24 cellular contexts compared by ENCODE assay signal in genomic region chr4:38783109-38783460, GRCh38. TPM values are rescaled to one million over a fixed set of nuclear protein-coding genes. Genes with fewer than 3 reads are reported as not detected.
DNase-seq lines count a peak whose midpoint lies in the region; ATAC-seq and TF ChIP-seq lines count a peak whose summit lies in the region.
"Had no signal": no experiment of that assay in that cellular context is flagged by ENCODE, and none has a peak within 500 bp of the region (broad histone marks: within the 10 kb centered on the region; RNA-seq: fewer than 3 reads in every experiment).

No MANE protein-coding gene starts in this region.

- WGBS in thyroid gland, 2 donors, result 84 to 87% methylated on average over 8 of the region's 8 CpGs

- DNase-seq in WTC11 (ENCODE audit: low spot score) (no peak), neural crest cell (ENCODE audit: low read depth, low spot score) (no peak), NCI-H446 treated with DMSO at 0.1 percent for 48 hours (lab: John Stamatoyannopoulos, UW) (no peak), thyroid gland (no peak)
- DNase-seq: activated CD8-positive, alpha-beta memory T cell treated with anti-CD3 and anti-CD28 coated beads, Interleukin-2, amount 50 U/mL, for 48 hours; DMS153; effector memory CD4-positive, alpha-beta T cell; left ventricle myocardium superior; occipital lobe; stimulated activated naive CD8-positive, alpha-beta T cell treated with anti-CD3 and anti-CD28 coated beads, Interleukin-15, amount 100 ng/mL, for 72 hours; T1000; tibial artery had no signal

- H3K4me1 Mint-ChIP-seq in WTC11, result no peaks in the 10 kb centered on the region
- peaks cover 3% of the 10 kb centered on the region for H3K4me1 Mint-ChIP-seq in neural crest cell
- H3K4me1 Mint-ChIP-seq: activated T-helper 17 cell treated with anti-CD3 and anti-CD28 coated beads, Interleukin-2, amount 50 U/mL, for 72 hours; stimulated activated naive CD8-positive, alpha-beta T cell treated with anti-CD3 and anti-CD28 coated beads, Interleukin-15, amount 100 ng/mL, for 72 hours had no signal

- no peaks in the 10 kb centered on the region for H3K36me3 ChIP-seq in KMS-11 (ENCODE audit: insufficient read depth)
- no peaks in the 10 kb centered on the region for H3K36me3 ChIP-seq in thyroid gland
- H3K36me3 ChIP-seq: breast epithelium, tibial artery had no signal

- H3K36me3 Mint-ChIP-seq in WTC11 (no peaks in the 10 kb centered on the region), neural crest cell (ENCODE audit: low read depth) (no peaks in the 10 kb centered on the region)
- H3K36me3 Mint-ChIP-seq: activated naive CD4-positive, alpha-beta T cell treated with anti-CD3 and anti-CD28 coated beads, Interleukin-2, amount 50 U/mL, for 24 hours; CD4-positive, CD25-positive, alpha-beta regulatory T cell had no signal

- H3K27ac Mint-ChIP-seq in WTC11 (no peak overlapping the region), neural crest cell (ENCODE audit: unreplicated experiment) (no peak overlapping the region)
- H3K27ac Mint-ChIP-seq: activated naive CD4-positive, alpha-beta T cell treated with anti-CD3 and anti-CD28 coated beads, Interleukin-2, amount 50 U/mL, for 24 hours; activated T-helper 17 cell treated with anti-CD3 and anti-CD28 coated beads, Interleukin-2, amount 50 U/mL, for 72 hours; stimulated activated naive CD8-positive, alpha-beta T cell treated with anti-CD3 and anti-CD28 coated beads, Interleukin-15, amount 100 ng/mL, for 72 hours had no signal

- no peaks in the 10 kb centered on the region for H4K20me1 ChIP-seq in KMS-11 (ENCODE audit: insufficient read depth)

- no peaks in the 10 kb centered on the region for H3K27me3 ChIP-seq in KMS-11 (ENCODE audit: insufficient read depth, low read depth)
- H3K27me3 ChIP-seq in thyroid gland, result no peaks in the 10 kb centered on the region
- H3K27me3 ChIP-seq: breast epithelium, tibial artery had no signal

- H3K9ac ChIP-seq in KMS-11, result no peak overlapping the region

- intact Hi-C loops in thyroid gland (cut with DNase I), result no loop called here

- H3K27me3 Mint-ChIP-seq in WTC11 (ENCODE audit: low read depth), result peaks cover 2% of the 10 kb centered on the region; the same call in 1 of the 2 replicates
- H3K27me3 Mint-ChIP-seq in neural crest cell (ENCODE audit: low read depth), result no peaks in the 10 kb centered on the region
- H3K27me3 Mint-ChIP-seq: activated naive CD4-positive, alpha-beta T cell treated with anti-CD3 and anti-CD28 coated beads, Interleukin-2, amount 50 U/mL, for 24 hours; activated T-helper 17 cell treated with anti-CD3 and anti-CD28 coated beads, Interleukin-2, amount 50 U/mL, for 72 hours; stimulated activated naive CD8-positive, alpha-beta T cell treated with anti-CD3 and anti-CD28 coated beads, Interleukin-15, amount 100 ng/mL, for 72 hours had no signal

- ATAC-seq in WTC11 (peak; percentile 18; the same call in 1 of the 2 replicates), HG02852 (IDR thresholded peaks at IDR 0.05; ENCODE audit: unreplicated experiment) (no peak)

- H3K27ac ChIP-seq in C4-2B (no peak overlapping the region), KMS-11 (no peak overlapping the region), thyroid gland (no peak overlapping the region)
- H3K27ac ChIP-seq: breast epithelium, coronary artery, tibial artery had no signal

- TF ChIP-seq CTCF in C4-2B (conservative IDR thresholded peaks at IDR 0.05) (peak; percentile 41), KMS-11 (conservative IDR thresholded peaks at IDR 0.05; ENCODE audit: low read depth, low read length) (0 out of 2 replicates have a peak, but pooled peaks have one; percentile 2), WTC11 (IDR thresholded peaks at IDR 0.05) (peak; percentile 12; the same call in 1 of the 2 replicates), neural crest cell (conservative IDR thresholded peaks at IDR 0.05) (peak; percentile 18), thyroid gland (IDR thresholded peaks at IDR 0.05) (peak in 1 of 6 experiments; percentile 5)

- no peak overlapping the region for H3K4me3 Mint-ChIP-seq in WTC11
- H3K4me3 Mint-ChIP-seq in neural crest cell, result no peak overlapping the region
- H3K4me3 Mint-ChIP-seq: activated T-helper 17 cell treated with anti-CD3 and anti-CD28 coated beads, Interleukin-2, amount 50 U/mL, for 72 hours; stimulated activated naive CD8-positive, alpha-beta T cell treated with anti-CD3 and anti-CD28 coated beads, Interleukin-15, amount 100 ng/mL, for 72 hours had no signal

- no peaks in the 10 kb centered on the region for H3K79me2 ChIP-seq in KMS-11 (ENCODE audit: insufficient read depth, low read depth)

- H3K9me3 Mint-ChIP-seq in WTC11, result no peaks in the 10 kb centered on the region
- no peaks in the 10 kb centered on the region for H3K9me3 Mint-ChIP-seq in neural crest cell
- H3K9me3 Mint-ChIP-seq: activated naive CD4-positive, alpha-beta T cell treated with anti-CD3 and anti-CD28 coated beads, Interleukin-2, amount 50 U/mL, for 24 hours; activated T-helper 17 cell treated with anti-CD3 and anti-CD28 coated beads, Interleukin-2, amount 50 U/mL, for 72 hours; stimulated activated naive CD8-positive, alpha-beta T cell treated with anti-CD3 and anti-CD28 coated beads, Interleukin-15, amount 100 ng/mL, for 72 hours had no signal

- H3K4me1 ChIP-seq in KMS-11 (ENCODE audit: low read depth, poor library complexity, severe bottlenecking) (no peaks in the 10 kb centered on the region), thyroid gland (no peaks in the 10 kb centered on the region)
- H3K4me1 ChIP-seq: breast epithelium, tibial artery had no signal

- H3K9me3 ChIP-seq in thyroid gland, result no peaks in the 10 kb centered on the region
- H3K9me3 ChIP-seq: breast epithelium, tibial artery had no signal

- no peak for TF ChIP-seq POLR2A in thyroid gland (IDR thresholded peaks at IDR 0.05)

- no peak overlapping the region for H2AFZ ChIP-seq in KMS-11 (ENCODE audit: low read depth)

- POLR2A ChIA-PET in WTC11 (lab: Charles Lee), result interaction anchor here (1.0 kb wide), 1 partner anchor 24 kb away, joined by 3 read pairs; no protein-coding TSS in a partner anchor

- CTCF ChIA-PET in WTC11 (lab: Charles Lee), result interaction anchor here (0.6 to 5.7 kb wide), 18 partner anchors 10 to 714 kb away, joined by 3 to 65 read pairs (median 4); no protein-coding TSS in a partner anchor

- H3K4me3 ChIP-seq in KMS-11 (IDR thresholded peaks at IDR 0.05; ENCODE audit: insufficient read depth, low read depth, low read length), result no peak overlapping the region
- H3K4me3 ChIP-seq in thyroid gland (replicated peaks in 1 of 3), result no peak overlapping the region
- H3K4me3 ChIP-seq: breast epithelium, coronary artery, tibial artery had no signal

- H3K4me2 ChIP-seq in KMS-11, result no peak overlapping the region

TF ChIP-seq in WTC11, 78 proteins besides CTCF, POLR2A, EP300 and RAD21 (continues in another document):
- TF ChIP-seq KAT7 (CRISPR knock-in tag; IDR thresholded peaks at IDR 0.05; ENCODE audit: borderline replicate concordance) (no peak), FOXK1 (CRISPR knock-in tag; IDR thresholded peaks at IDR 0.05) (no peak), ATF6 (CRISPR knock-in tag; IDR thresholded peaks at IDR 0.05) (no peak), EMX1 (CRISPR knock-in tag; IDR thresholded peaks at IDR 0.05) (no peak), ELF4 (CRISPR knock-in tag; IDR thresholded peaks at IDR 0.05; ENCODE audit: low read depth) (no peak)

RNA-seq across cellular contexts. Expression of gene TLR10, which starts 0.3 kb away (rescaled TPM):
- total RNA-seq in WTC11 (2021) (0.30 TPM in 1 of 3 replicates, not detected in the others), neural crest cell (not detected in 2 replicates), thyroid gland (under 1 TPM in 2 of 4 donors, not detected in 2; 0.10 to 0.83 TPM)
- total RNA-seq: fibroblast of villous mesenchyme, H1, left ventricle myocardium superior, MCF 10A, Right ventricle myocardium superior had no signal

RNA-seq across cellular contexts. Expression of gene TLR1, which starts 21.5 kb away (rescaled TPM):
- total RNA-seq in WTC11 (2021), result 0.28 to 0.34 TPM in 2 of 3 replicates, not detected in the other
- total RNA-seq in neural crest cell, result not detected in 2 replicates
- 10 to 100 TPM in 1 of 4 donors, 1 to 10 TPM in 3; 4.0 to 12.8 (median 7.5) TPM for total RNA-seq in thyroid gland
- total RNA-seq: H1 had no signal
